8 cellular contexts compared by ENCODE assay signal in genomic region chr6:160766657-160767018, GRCh38.
DNase-seq lines count a peak whose midpoint lies in the region; ATAC-seq and TF ChIP-seq lines count a peak whose summit lies in the region.

No MANE protein-coding gene starts in this region.

- H3K9me3 ChIP-seq in WERI-Rb-1 (ENCODE audit: severe bottlenecking) (no peaks in the 10 kb centered on the region), iPS-18c (ENCODE audit: control insufficient read depth, insufficient read depth, low read length) (no peaks in the 10 kb centered on the region), spleen (peaks cover 0 to 14% (median 10%) of the 10 kb centered on the region in 8 donors)

- DNase-seq in WERI-Rb-1 (no peak), spleen (no peak), HuH-7 (ENCODE audit: low spot score) (no peak), amniotic stem cell (lab: John Stamatoyannopoulos, UW) (no peak)

- H3K27ac ChIP-seq in WERI-Rb-1 (no peak overlapping the region), spleen (no peak overlapping the region)

- H3K4me3 ChIP-seq in WERI-Rb-1 (ENCODE audit: low read depth, low read length): peak overlapping the region; percentile 43
- peak overlapping the region; percentile 64 for H3K4me3 ChIP-seq in iPS-18c (ENCODE audit: insufficient read depth, low read depth, low read length)
- H3K4me3 ChIP-seq in spleen: peak overlapping the region in 5 of 8 donors; percentile 10 to 64 (median 28)

- TF ChIP-seq CTCF in WERI-Rb-1 (IDR thresholded peaks at IDR 0.05; ENCODE audit: low read depth, low read length) (no peak), spleen (IDR thresholded peaks at IDR 0.05 in 8 of 11, conservative IDR thresholded peaks at IDR 0.05 in 3 of 11) (no peak)

- H3K36me3 ChIP-seq in WERI-Rb-1 (no peaks in the 10 kb centered on the region), spleen (no peaks in the 10 kb centered on the region)

- intact Hi-C loops in spleen (cut with DNase I; ENCODE audit: low total_unique reads): no loop called here

- H3K27me3 ChIP-seq in WERI-Rb-1 (ENCODE audit: insufficient read depth, low read depth, severe bottlenecking) (peaks cover 36% of the 10 kb centered on the region), spleen (replicated peaks in 1 of 7) (peaks cover 0 to 35% (median 14%) of the 10 kb centered on the region in 7 donors)

- 23 to 47% (median 25%) methylated on average over 4 to 8 of the region's 8 CpGs for WGBS in spleen, 5 donors

- ATAC-seq in GM21447 (IDR thresholded peaks at IDR 0.05; ENCODE audit: unreplicated experiment) (peak; percentile 6), GM19463 (IDR thresholded peaks at IDR 0.05; ENCODE audit: unreplicated experiment) (no peak), HG02981 (IDR thresholded peaks at IDR 0.05; ENCODE audit: unreplicated experiment) (no peak)

- no peak for TF ChIP-seq POLR2A in spleen (IDR thresholded peaks at IDR 0.05)

- peaks cover 0 to 15% (median 11%) of the 10 kb centered on the region in 6 donors for H3K4me1 ChIP-seq in spleen
